ENCODE assay signal across 27 cellular contexts in the genomic region with DNA sequence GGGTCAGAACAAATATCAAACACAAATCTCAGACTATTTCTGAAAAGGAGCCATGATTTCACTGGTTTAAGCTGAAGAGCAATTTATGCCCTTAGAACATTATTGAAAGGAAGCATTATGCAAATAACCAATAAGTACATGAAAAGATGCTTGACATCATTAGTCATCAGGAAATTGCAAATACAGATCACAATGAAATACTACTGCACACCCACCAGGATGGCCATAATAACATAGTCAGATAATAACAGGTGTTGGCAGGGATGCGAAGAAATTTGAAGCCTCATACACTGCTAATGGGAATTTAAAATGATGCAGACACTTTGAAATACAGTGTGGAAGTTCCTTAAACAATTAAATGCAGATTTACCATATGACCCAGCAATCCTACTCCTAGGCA.
DNase-seq lines count a peak whose midpoint lies in the region; ATAC-seq and TF ChIP-seq lines count a peak whose summit lies in the region.
"Had no signal": no experiment of that assay in that cellular context is flagged by ENCODE, and none has a peak within 500 bp of the region (broad histone marks: within the 10 kb centered on the region; RNA-seq: fewer than 3 reads in every experiment).

No MANE protein-coding gene starts in this region.

- peak; percentile 9 for DNase-seq in NCI-H2171 treated with DMSO at 0.1 percent for 48 hours (lab: John Stamatoyannopoulos, UW)
- no peak for DNase-seq in NCI-H2171 (lab: John Stamatoyannopoulos, UW)
- peak; percentile 9 to 61 for DNase-seq in NCI-H2081 (lab: John Stamatoyannopoulos, UW)
- no peak for DNase-seq in RWPE2 (ENCODE audit: low spot score)
- no peak for DNase-seq in PC-9
- no peak for DNase-seq in HPDE6-E6E7 (ENCODE audit: extremely low spot score)
- DNase-seq: activated CD4-positive, CD25-positive, alpha-beta regulatory T cell treated with anti-CD3 and anti-CD28 coated beads, Interleukin-2, amount 50 U/mL, for 72 hours; activated CD8-positive, alpha-beta T cell treated with anti-CD3 and anti-CD28 coated beads, Interleukin-2, amount 10 ng/mL, durations not matched to agents 7 days and 5 days; activated gamma-delta T cell; activated T-cell treated with anti-CD3 and anti-CD28 coated beads, Interleukin-2, amount 50 U/mL, for 1 hour; brain microvascular endothelial cell; Caco-2; effector memory CD4-positive, alpha-beta T cell; erythroblast; HFFc6; hypothalamus; NCI-H1694; NCI-H526; RPMI8226; stimulated activated CD4-positive, alpha-beta T cell treated with anti-CD3 and anti-CD28 coated beads, Interleukin-2, amount 100 ng/mL, for 48 hours had no signal

- H3K27me3 ChIP-seq in RWPE2 (ENCODE audit: insufficient read depth, poor library complexity, severe bottlenecking) (no peaks in the 10 kb centered on the region), PC-9 (ENCODE audit: insufficient read depth, low read depth) (peaks cover 68% of the 10 kb centered on the region)
- H3K27me3 ChIP-seq: brain microvascular endothelial cell, right atrium auricular region had no signal

- no peak overlapping the region for H3K4me2 ChIP-seq in PC-9

- H3K9me2 ChIP-seq in PC-9 (ENCODE audit: insufficient read depth), result no peaks in the 10 kb centered on the region

- ATAC-seq in RWPE2 (ENCODE audit: low read depth) (peak; percentile 64), HG03460 (IDR thresholded peaks at IDR 0.05; ENCODE audit: unreplicated experiment) (no peak)
- ATAC-seq: activated CD8-positive, alpha-beta T cell treated with anti-CD3 and anti-CD28 coated beads, Interleukin-2, amount 10 ng/mL, durations not matched to agents 7 days and 5 days; gastroesophageal sphincter; stimulated activated effector memory CD8-positive, alpha-beta T cell treated with anti-CD3 and anti-CD28 coated beads, Interleukin-12 subunit alpha, Interleukin-12 subunit beta, amount 100 ng/mL, for 72 hours had no signal

- H4K20me1 ChIP-seq in PC-9 (ENCODE audit: insufficient read depth), result no peaks in the 10 kb centered on the region
- H4K20me1 ChIP-seq: BLaER1 treated with 17β-estradiol and CSF1 and Interleukin-3, amounts not matched to agents 10 nM and 100 nM had no signal

- H3K36me3 ChIP-seq in RWPE2 (ENCODE audit: low read depth) (no peaks in the 10 kb centered on the region), PC-9 (ENCODE audit: low read depth) (no peaks in the 10 kb centered on the region)
- H3K36me3 ChIP-seq: BLaER1 treated with 17β-estradiol and CSF1 and Interleukin-3, amounts not matched to agents 10 nM and 100 nM; brain microvascular endothelial cell; gastroesophageal sphincter; right atrium auricular region; suprapubic skin had no signal

- POLR2A ChIA-PET in PC-9 (lab: Charles Lee; ENCODE audit: unreplicated experiment), result no interaction called here

- no peak overlapping the region for H3K27ac ChIP-seq in RWPE2 (ENCODE audit: poor library complexity, severe bottlenecking)
- H3K27ac ChIP-seq in PC-9, result no peak overlapping the region
- H3K27ac ChIP-seq: BLaER1 treated with 17β-estradiol and CSF1 and Interleukin-3, amounts not matched to agents 10 nM and 100 nM; brain microvascular endothelial cell; gastroesophageal sphincter; parathyroid adenoma; right atrium auricular region; suprapubic skin had no signal

- H3K9me3 ChIP-seq in RWPE2 (ENCODE audit: severe bottlenecking), result no peaks in the 10 kb centered on the region
- H3K9me3 ChIP-seq in PC-9 (ENCODE audit: insufficient read depth, low read depth), result no peaks in the 10 kb centered on the region
- H3K9me3 ChIP-seq: BLaER1 treated with 17β-estradiol and CSF1 and Interleukin-3, amounts not matched to agents 10 nM and 100 nM; Caco-2; gastroesophageal sphincter; right atrium auricular region; suprapubic skin had no signal

- peaks cover 6% of the 10 kb centered on the region for H3K4me1 ChIP-seq in RWPE2 (ENCODE audit: insufficient read depth, poor library complexity, severe bottlenecking)
- H3K4me1 ChIP-seq in PC-9 (replicated peaks; ENCODE audit: insufficient read depth), result no peaks in the 10 kb centered on the region
- H3K4me1 ChIP-seq: Caco-2, gastroesophageal sphincter, parathyroid adenoma, right atrium auricular region, suprapubic skin had no signal

- H3F3A ChIP-seq in PC-9 (ENCODE audit: insufficient read depth, low read depth), result no peaks in the 10 kb centered on the region

- CTCF ChIA-PET in PC-9 (lab: Charles Lee), result no interaction called here

- no peak overlapping the region for H2AFZ ChIP-seq in PC-9
- H2AFZ ChIP-seq: parathyroid adenoma had no signal

- no TSS peak for BruUV-seq in PC-9 (replicated peaks; lab: Mats Ljungman, UMichigan)

- intact Hi-C loops in PC-9 (cut with micrococcal nuclease; ENCODE audit: unreplicated experiment), result no loop called here

- H3K79me2 ChIP-seq in PC-9 (ENCODE audit: low read depth), result no peaks in the 10 kb centered on the region
- H3K79me2 ChIP-seq: parathyroid adenoma had no signal

- TF ChIP-seq CTCF in RWPE2 (IDR thresholded peaks at IDR 0.05; ENCODE audit: poor library complexity, severe bottlenecking) (no peak), PC-9 (conservative IDR thresholded peaks at IDR 0.05) (no peak)

- H3K4me3 ChIP-seq in RWPE2 (ENCODE audit: severe bottlenecking) (no peak overlapping the region), PC-9 (no peak overlapping the region)
- H3K4me3 ChIP-seq: BLaER1 treated with 17β-estradiol and CSF1 and Interleukin-3, amounts not matched to agents 10 nM and 100 nM; gastroesophageal sphincter; right atrium auricular region; suprapubic skin had no signal

Comparison
In these comparisons a context has a peak if more than half of its experiments do, and no peak if none do; other contexts are left out.
1. DNase-seq: peak in NCI-H2171 treated with DMSO at 0.1 percent for 48 hours (single experiment) and NCI-H2081 (2 of 2); none in NCI-H2171 (single experiment), RWPE2 (single experiment), PC-9 (0 of 2) and HPDE6-E6E7 (single experiment).